ENCODE assay signal across 11 cellular contexts in genomic region chr1:107058245-107059032, GRCh38. TPM values are rescaled to one million over a fixed set of nuclear protein-coding genes. Genes with fewer than 3 reads are reported as not detected.
A peak's percentile ranks its signal among the peaks of the same experiment; 100 is the strongest.
DNase-seq lines count a peak whose midpoint lies in the region; ATAC-seq, FAIRE-seq and TF ChIP-seq lines count a peak whose summit lies in the region.
"Had no signal": no experiment of that assay in that cellular context is flagged by ENCODE, and none has a peak within 500 bp of the region (broad histone marks: within the 10 kb centered on the region; RNA-seq: fewer than 3 reads in every experiment).

No MANE protein-coding gene starts in this region.

- DNase-seq in HCT116 (ENCODE audit: low read depth, low spot score) (no peak), medulla oblongata (ENCODE audit: extremely low spot score) (peak; percentile 52), testis (no peak), GM12891 (ENCODE audit: insufficient read length, low spot score) (no peak)
- DNase-seq: activated CD4-positive, alpha-beta T cell treated with anti-CD3 and anti-CD28 coated beads, Interleukin-2, amount 50 U/mL, for 48 hours; IMR-90 had no signal

- peaks cover 0 to 8% (median 4%) of the 10 kb centered on the region in 11 experiments; a peak in 4 of 22 replicates for H3K9me3 ChIP-seq in BLaER1 treated with 17β-estradiol and CSF1 and Interleukin-3, amounts not matched to agents 10 nM and 100 nM (replicated peaks in 1 of 11)
- H3K9me3 ChIP-seq in HCT116 (ENCODE audit: control insufficient read depth in 1 of 2, insufficient read depth in 1 of 2, low read depth in 1 of 2, low read length in 2 of 2) (no peaks in the 10 kb centered on the region), testis (no peaks in the 10 kb centered on the region)

- H3K9me2 ChIP-seq in HCT116 (ENCODE audit: insufficient read depth): no peaks in the 10 kb centered on the region

- no peaks in the 10 kb centered on the region for H3K27me3 ChIP-seq in BLaER1 treated with 17β-estradiol and CSF1 and Interleukin-3, amounts not matched to agents 10 nM and 100 nM
- H3K27me3 ChIP-seq in HCT116 (ENCODE audit: insufficient read depth, low read length) (no peaks in the 10 kb centered on the region), testis (no peaks in the 10 kb centered on the region)

- H3K27ac ChIP-seq in BLaER1 treated with 17β-estradiol and CSF1 and Interleukin-3, amounts not matched to agents 10 nM and 100 nM: peak overlapping the region in 9 of 11 experiments; percentile 7 to 94 (median 92); a peak in 12 of 22 replicates
- H3K27ac ChIP-seq in HCT116 (ENCODE audit: low read depth, low read length) (no peak overlapping the region), testis (peak overlapping the region in 1 of 2 donors; percentile 90)

- H3K79me2 ChIP-seq in HCT116 (ENCODE audit: insufficient read depth, low read length): peaks cover 17% of the 10 kb centered on the region; the same call in 1 of the 2 replicates

- CTCF ChIA-PET in HCT116 (lab: Charles Lee): no interaction called here

- WGBS in testis, 2 donors: 51 to 58% methylated on average over 4 of the region's 4 CpGs

- H3K27me3 Mint-ChIP-seq in activated naive CD8-positive, alpha-beta T cell: no peaks in the 10 kb centered on the region

- intact Hi-C loops in HCT116 (cut with micrococcal nuclease) (no loop called here), testis (cut with DNase I; ENCODE audit: low total_unique reads) (no loop called here)

- peak overlapping the region in 10 of 11 experiments; percentile 81 to 95 (median 94); a peak in 16 of 22 replicates for H3K9ac ChIP-seq in BLaER1 treated with 17β-estradiol and CSF1 and Interleukin-3, amounts not matched to agents 10 nM and 100 nM
- H3K9ac ChIP-seq in HCT116 (ENCODE audit: low read length): no peak overlapping the region

- BruUV-seq in HCT116 (replicated peaks; lab: Mats Ljungman, UMichigan): no TSS peak

- no peak for ATAC-seq in HCT116
- no peak for ATAC-seq in HG03460 (IDR thresholded peaks at IDR 0.05; ENCODE audit: unreplicated experiment)
- no peak for ATAC-seq in HG03039 (IDR thresholded peaks at IDR 0.05; ENCODE audit: unreplicated experiment)

- no peak for TF ChIP-seq POLR2A in HCT116 (IDR thresholded peaks at IDR 0.05; ENCODE audit: borderline replicate concordance, extremely low read depth, insufficient read depth, insufficient read length)
- no peak for TF ChIP-seq POLR2A in testis (IDR thresholded peaks at IDR 0.05)
- TF ChIP-seq POLR2A in GM12891 (IDR thresholded peaks at IDR 0.05; ENCODE audit: low read depth, low read length): no peak

- H3K9me3 Mint-ChIP-seq in activated naive CD8-positive, alpha-beta T cell (ENCODE audit: low read depth): no peaks in the 10 kb centered on the region

- H3K27ac Mint-ChIP-seq in activated naive CD8-positive, alpha-beta T cell: peak overlapping the region; percentile 75

- TF ChIP-seq CTCF in HCT116 (IDR thresholded peaks at IDR 0.05 in 2 of 3, conservative IDR thresholded peaks at IDR 0.05 in 1 of 3; ENCODE audit: borderline replicate concordance in 1 of 3, insufficient read depth in 1 of 3, low read depth in 2 of 3, low read length in 2 of 3) (no peak), testis (IDR thresholded peaks at IDR 0.05) (no peak)

- no peak for FAIRE-seq in GM12891 (lab: Jason Lieb, UNC)
- FAIRE-seq: islet of Langerhans had no signal

- no peak overlapping the region for H2AFZ ChIP-seq in HCT116 (ENCODE audit: low read depth, low read length, poor library complexity, severe bottlenecking)

- peak overlapping the region; percentile 89 to 99 (median 94) for H3K4me3 ChIP-seq in BLaER1 treated with 17β-estradiol and CSF1 and Interleukin-3, amounts not matched to agents 10 nM and 100 nM
- H3K4me3 ChIP-seq in HCT116 (replicated peaks in 1 of 2; ENCODE audit: low read depth in 1 of 2, low read length in 2 of 2): no peak overlapping the region
- H3K4me3 ChIP-seq in testis: peak overlapping the region in 1 of 2 donors; percentile 82

- H3K36me3 ChIP-seq in BLaER1 treated with 17β-estradiol and CSF1 and Interleukin-3, amounts not matched to agents 10 nM and 100 nM: peaks cover 11 to 24% (median 16%) of the 10 kb centered on the region in 11 experiments; a peak in 18 of 22 replicates
- H3K36me3 ChIP-seq in HCT116 (ENCODE audit: control insufficient read depth in 1 of 2, insufficient read depth in 2 of 2, low read length in 2 of 2) (no peaks in the 10 kb centered on the region), testis (ENCODE audit: low read depth, missing control alignments) (no peaks in the 10 kb centered on the region)

- POLR2A ChIA-PET in HCT116 (lab: Charles Lee): no interaction called here

- peaks cover 15 to 24% (median 18%) of the 10 kb centered on the region in 10 experiments for H3K4me1 ChIP-seq in BLaER1 treated with 17β-estradiol and CSF1 and Interleukin-3, amounts not matched to agents 10 nM and 100 nM
- H3K4me1 ChIP-seq in HCT116 (ENCODE audit: control insufficient read depth in 1 of 2, insufficient read depth in 2 of 2, low read length in 2 of 2) (peaks cover 0 to 7% of the 10 kb centered on the region in 2 experiments; a peak in 1 of 4 replicates), testis (peaks cover 9% of the 10 kb centered on the region)

- RAD21 ChIA-PET in HCT116 (lab: Charles Lee; ENCODE audit: low non-redundant PET in 1 of 2, low total read pairs in 2 of 2, uncharacterized antibody in 2 of 2, unreplicated experiment in 2 of 2): no interaction called here

- H4K20me1 ChIP-seq in BLaER1 treated with 17β-estradiol and CSF1 and Interleukin-3, amounts not matched to agents 10 nM and 100 nM: peaks cover 0 to 9% (median 0%) of the 10 kb centered on the region in 11 experiments; a peak in 3 of 22 replicates
- H4K20me1 ChIP-seq in HCT116 (ENCODE audit: insufficient read depth): no peaks in the 10 kb centered on the region

- peaks cover 27% of the 10 kb centered on the region for H3K4me1 Mint-ChIP-seq in activated naive CD8-positive, alpha-beta T cell (ENCODE audit: low read depth)

- peak overlapping the region; percentile 98 for H3K4me3 Mint-ChIP-seq in activated naive CD8-positive, alpha-beta T cell

- H3K4me2 ChIP-seq in BLaER1 treated with 17β-estradiol and CSF1 and Interleukin-3, amounts not matched to agents 10 nM and 100 nM: peak overlapping the region; percentile 93 to 99 (median 96)
- H3K4me2 ChIP-seq in HCT116 (ENCODE audit: low read length): peak overlapping the region; percentile 70; the same call in 1 of the 2 replicates

- peaks cover 11% of the 10 kb centered on the region for H3K36me3 Mint-ChIP-seq in activated naive CD8-positive, alpha-beta T cell

- no peak for TF ChIP-seq RAD21 in HCT116 (IDR thresholded peaks at IDR 0.05; ENCODE audit: low read depth)

TF ChIP-seq in HCT116, 20 proteins besides CTCF, POLR2A, EP300 and RAD21 (continues in another document):
- no peak for TF ChIP-seq ZNF274 (IDR thresholded peaks at IDR 0.05; ENCODE audit: low read depth, low read length)
- TF ChIP-seq CBX3 (IDR thresholded peaks at IDR 0.05; ENCODE audit: low read depth): no peak
- no peak for TF ChIP-seq EZH2 (IDR thresholded peaks at IDR 0.05)
- TF ChIP-seq SRF (IDR thresholded peaks at IDR 0.05; ENCODE audit: low read depth): no peak

TF ChIP-seq in GM12891, 5 proteins besides CTCF, POLR2A, EP300 and RAD21:
- no peak for TF ChIP-seq POU2F2 (IDR thresholded peaks at IDR 0.05; ENCODE audit: low read depth, low read length)
- TF ChIP-seq TAF1 (IDR thresholded peaks at IDR 0.05; ENCODE audit: low read depth, low read length): no peak
- no peak for TF ChIP-seq SPI1 (IDR thresholded peaks at IDR 0.05; ENCODE audit: low read depth, low read length)
- no peak for TF ChIP-seq PAX5 (IDR thresholded peaks at IDR 0.05; ENCODE audit: insufficient read depth, low read length, severe bottlenecking)
- TF ChIP-seq POLR2AphosphoS5 (IDR thresholded peaks at IDR 0.05; ENCODE audit: low read depth, low read length): no peak

RNA-seq across cellular contexts. Expression of gene PRMT6, which starts 2.0 kb away (rescaled TPM):
- total RNA-seq in HCT116 (2021; ENCODE audit: unreplicated experiment) (7.3 TPM), testis (10 to 100 TPM; 22.1 to 26.0 TPM)
- 2.3 and 2.8 TPM in 2 replicates for polyA plus RNA-seq in HCT116 (2012)
- 16.2 TPM for polyA plus RNA-seq in testis (ENCODE audit: insufficient read depth, low read depth, low replicate concordance)
- polyA plus RNA-seq in GM12891 (2012; ENCODE audit: low read depth, missing spikeins): 12.3 TPM

Comparison
In these comparisons a context has a peak if more than half of its experiments do, and no peak if none do; other contexts are left out.
1. H3K4me3 ChIP-seq: peak in BLaER1 treated with 17β-estradiol and CSF1 and Interleukin-3, amounts not matched to agents 10 nM and 100 nM (10 of 10); none in HCT116 (0 of 2).